ENCODE assay signal across 28 cellular contexts in genomic region chr6:10579803-10580202, GRCh38.
"Had no signal": no experiment of that assay in that cellular context is flagged by ENCODE, and none has a peak within 500 bp of the region (broad histone marks: within the 10 kb centered on the region; RNA-seq: fewer than 3 reads in every experiment).

No MANE protein-coding gene starts in this region.

- H3K4me1 ChIP-seq: tibial nerve had no signal

- H3K4me1 Mint-ChIP-seq: central memory CD8-positive, alpha-beta T cell had no signal

- ATAC-seq: esophagus mucosa; foreskin keratinocyte; heart right ventricle; left ventricle myocardium superior; mucosa of descending colon; stimulated activated naive B cell treated with anti-CD40 and anti-IgM and Interleukin-4, amounts not matched to agents 10 μg/mL and 1 μg/mL and 100 μg/mL, for 72 hours had no signal

- H3K4me3 Mint-ChIP-seq: activated CD4-positive, alpha-beta memory T cell treated with anti-CD3 and anti-CD28 coated beads, Interleukin-2, amount 10 ng/mL, durations not matched to agents 7 days and 5 days; activated CD4-positive, alpha-beta T cell treated with anti-CD3 and anti-CD28 coated beads, Interleukin-2, amount 10 ng/mL, durations not matched to agents 7 days and 5 days; activated T-cell treated with anti-CD3 and anti-CD28 coated beads, Interleukin-2, amount 50 U/mL, for 24 hours; central memory CD8-positive, alpha-beta T cell; dendritic cell treated with granulocyte-macrophage colony-stimulating factor and Interleukin-4, amounts not matched to agents 40 ng/mL and 50 ng/mL, for 4 days; endodermal cell; nephron; stimulated activated naive B cell treated with anti-CD40 and anti-IgM and Interleukin-4, amounts not matched to agents 10 μg/mL and 1 μg/mL and 100 μg/mL, for 72 hours; T-helper 1 cell treated with Interleukin-12 subunit alpha and Interleukin-12 subunit beta and Interleukin-4 antibody, amounts not matched to agents 30 μg/mL and 1 μg/mL, for 36 hours had no signal

- H3K4me3 ChIP-seq: heart right ventricle, mucosa of descending colon, ovary, stomach, tibial nerve had no signal

- H3K9me3 ChIP-seq: heart right ventricle, mucosa of descending colon, neutrophil, ovary, stomach, tibial nerve had no signal

- H3K36me3 ChIP-seq: heart right ventricle, neutrophil, ovary, stomach, tibial nerve had no signal

- H3K9me3 Mint-ChIP-seq: activated CD4-positive, alpha-beta memory T cell treated with anti-CD3 and anti-CD28 coated beads, Interleukin-2, amount 10 ng/mL, durations not matched to agents 7 days and 5 days; activated CD4-positive, alpha-beta T cell treated with anti-CD3 and anti-CD28 coated beads, Interleukin-2, amount 10 ng/mL, durations not matched to agents 7 days and 5 days; activated T-cell treated with anti-CD3 and anti-CD28 coated beads, Interleukin-2, amount 50 U/mL, for 24 hours; central memory CD8-positive, alpha-beta T cell; dendritic cell treated with granulocyte-macrophage colony-stimulating factor and Interleukin-4, amounts not matched to agents 40 ng/mL and 50 ng/mL, for 4 days; nephron; stimulated activated naive B cell treated with anti-CD40 and anti-IgM and Interleukin-4, amounts not matched to agents 10 μg/mL and 1 μg/mL and 100 μg/mL, for 72 hours had no signal

- DNase-seq: activated CD4-positive, alpha-beta memory T cell treated with anti-CD3 and anti-CD28 coated beads, Interleukin-2, amount 10 ng/mL, durations not matched to agents 7 days and 5 days; activated CD4-positive, alpha-beta T cell treated with anti-CD3 and anti-CD28 coated beads for 1 hour; activated CD4-positive, alpha-beta T cell treated with anti-CD3 and anti-CD28 coated beads, Interleukin-2, amount 10 ng/mL, durations not matched to agents 7 days and 5 days; activated CD8-positive, alpha-beta memory T cell treated with anti-CD3 and anti-CD28 coated beads, Interleukin-2, amount 50 U/mL, for 48 hours; activated gamma-delta T cell treated with Interleukin-2 at 50 U/mL for 16 hours; activated naive CD4-positive, alpha-beta T cell treated with anti-CD3 and anti-CD28 coated beads, Interleukin-2, amount 50 U/mL, for 16 hours; activated T-cell treated with anti-CD3 and anti-CD28 coated beads, Interleukin-2, amount 50 U/mL, for 24 hours; amniotic stem cell; endodermal cell; foreskin keratinocyte; heart right ventricle; left ventricle myocardium superior; mucosa of descending colon; ovary; retina; stimulated activated CD4-positive, alpha-beta T cell treated with anti-CD3 and anti-CD28 coated beads, Interleukin-15, amount 100 ng/mL, for 24 hours; stimulated activated CD4-positive, alpha-beta T cell treated with anti-CD3 and anti-CD28 coated beads, Interleukin-2, amount 100 ng/mL, for 24 hours; stimulated activated naive B cell treated with anti-CD40 and anti-IgM and Interleukin-4, amounts not matched to agents 10 μg/mL and 1 μg/mL and 100 μg/mL, for 72 hours; stomach; T-helper 9 cell had no signal

- H3K27ac ChIP-seq: foreskin keratinocyte, heart right ventricle, neutrophil, ovary, tibial nerve had no signal

- H3K27me3 Mint-ChIP-seq: activated CD4-positive, alpha-beta memory T cell treated with anti-CD3 and anti-CD28 coated beads, Interleukin-2, amount 10 ng/mL, durations not matched to agents 7 days and 5 days; activated CD4-positive, alpha-beta T cell treated with anti-CD3 and anti-CD28 coated beads, Interleukin-2, amount 10 ng/mL, durations not matched to agents 7 days and 5 days; activated T-cell treated with anti-CD3 and anti-CD28 coated beads, Interleukin-2, amount 50 U/mL, for 24 hours; central memory CD8-positive, alpha-beta T cell; dendritic cell treated with granulocyte-macrophage colony-stimulating factor and Interleukin-4, amounts not matched to agents 40 ng/mL and 50 ng/mL, for 4 days; stimulated activated naive B cell treated with anti-CD40 and anti-IgM and Interleukin-4, amounts not matched to agents 10 μg/mL and 1 μg/mL and 100 μg/mL, for 72 hours had no signal

- H3K27me3 ChIP-seq: foreskin keratinocyte, heart right ventricle, neutrophil, ovary, stomach, tibial nerve had no signal

- H3K27ac Mint-ChIP-seq: activated CD4-positive, alpha-beta memory T cell treated with anti-CD3 and anti-CD28 coated beads, Interleukin-2, amount 10 ng/mL, durations not matched to agents 7 days and 5 days; activated CD4-positive, alpha-beta T cell treated with anti-CD3 and anti-CD28 coated beads, Interleukin-2, amount 10 ng/mL, durations not matched to agents 7 days and 5 days; activated T-cell treated with anti-CD3 and anti-CD28 coated beads, Interleukin-2, amount 50 U/mL, for 24 hours; dendritic cell treated with granulocyte-macrophage colony-stimulating factor and Interleukin-4, amounts not matched to agents 40 ng/mL and 50 ng/mL, for 4 days; endodermal cell; progenitor cell of endocrine pancreas; stimulated activated naive B cell treated with anti-CD40 and anti-IgM and Interleukin-4, amounts not matched to agents 10 μg/mL and 1 μg/mL and 100 μg/mL, for 72 hours; T-helper 1 cell treated with Interleukin-12 subunit alpha and Interleukin-12 subunit beta and Interleukin-4 antibody, amounts not matched to agents 30 μg/mL and 1 μg/mL, for 36 hours had no signal
